Comparison of ENCODE assay signal across 8 cellular contexts in genomic region chr6:111105578-111105977, GRCh38. TPM values are rescaled to one million over a fixed set of nuclear protein-coding genes. Genes with fewer than 3 reads are reported as not detected.
A peak's percentile ranks its signal among the peaks of the same experiment; 100 is the strongest.
DNase-seq lines count a peak whose midpoint lies in the region; ATAC-seq and TF ChIP-seq lines count a peak whose summit lies in the region.

No MANE protein-coding gene starts in this region.

- no peaks in the 10 kb centered on the region for H3K27me3 ChIP-seq in hepatocyte
- H3K27me3 ChIP-seq in thyroid gland = no peaks in the 10 kb centered on the region
- no peaks in the 10 kb centered on the region for H3K27me3 ChIP-seq in effector memory CD4-positive, alpha-beta T cell (replicated peaks; ENCODE audit: control insufficient read depth, insufficient read depth, low read length, poor library complexity, severe bottlenecking)

- H2AFZ ChIP-seq in hepatocyte = no peak overlapping the region

- H3K9me3 ChIP-seq in hepatocyte (ENCODE audit: low read depth) (no peaks in the 10 kb centered on the region), thyroid gland (no peaks in the 10 kb centered on the region)
- no peaks in the 10 kb centered on the region for H3K9me3 ChIP-seq in effector memory CD4-positive, alpha-beta T cell (ENCODE audit: control insufficient read depth, low read length)

- H3K9me2 ChIP-seq in hepatocyte (replicated peaks; ENCODE audit: insufficient read depth) = no peaks in the 10 kb centered on the region

- H3K4me1 ChIP-seq in hepatocyte (ENCODE audit: insufficient read depth) = peaks cover 6% of the 10 kb centered on the region
- peaks cover 8 to 12% of the 10 kb centered on the region in 2 donors for H3K4me1 ChIP-seq in thyroid gland
- H3K4me1 ChIP-seq in effector memory CD4-positive, alpha-beta T cell (ENCODE audit: control insufficient read depth, insufficient read depth, low read length, poor library complexity, severe bottlenecking) = no peaks in the 10 kb centered on the region

- peaks cover 19% of the 10 kb centered on the region for H3K79me2 ChIP-seq in hepatocyte

- intact Hi-C loops in thyroid gland (cut with DNase I) = no loop called here

- ATAC-seq in GM21717 (IDR thresholded peaks at IDR 0.05; ENCODE audit: unreplicated experiment) = no peak

- H3K4me3 ChIP-seq in hepatocyte (no peak overlapping the region), thyroid gland (replicated peaks in 1 of 3) (no peak overlapping the region)
- no peak overlapping the region for H3K4me3 ChIP-seq in effector memory CD4-positive, alpha-beta T cell (ENCODE audit: insufficient read depth, low read depth, low read length, poor library complexity, severe bottlenecking)

- peak overlapping the region; percentile 12 for H3K4me2 ChIP-seq in hepatocyte

- peak; percentile 65 for DNase-seq in activated effector memory CD4-positive, alpha-beta T cell treated with anti-CD3 and anti-CD28 coated beads, Interleukin-2, amount 50 U/mL, for 16 hours
- no peak for DNase-seq in activated effector memory CD4-positive, alpha-beta T cell treated with Interleukin-2 at 50 U/mL for 16 hours
- peak; percentile 1 for DNase-seq in T1000 (lab: John Stamatoyannopoulos, UW)
- peak; percentile 86 for DNase-seq in hepatocyte (ENCODE audit: low spot score)
- peak; percentile 97 for DNase-seq in thyroid gland
- no peak for DNase-seq in effector memory CD4-positive, alpha-beta T cell
- DNase-seq in NCI-H1694 (lab: John Stamatoyannopoulos, UW) = no peak

- H4K20me1 ChIP-seq in hepatocyte (ENCODE audit: insufficient read depth, poor library complexity, severe bottlenecking) = no peaks in the 10 kb centered on the region

- TF ChIP-seq CTCF in hepatocyte (IDR thresholded peaks at IDR 0.05; ENCODE audit: poor library complexity) (no peak), thyroid gland (IDR thresholded peaks at IDR 0.05) (peak in 3 of 6 experiments; percentile 35 to 52 (median 42))

- TF ChIP-seq POLR2A in thyroid gland (IDR thresholded peaks at IDR 0.05) = no peak

- no peaks in the 10 kb centered on the region for H3K36me3 ChIP-seq in hepatocyte (replicated peaks; ENCODE audit: insufficient read depth, low read depth)
- no peaks in the 10 kb centered on the region for H3K36me3 ChIP-seq in thyroid gland
- no peaks in the 10 kb centered on the region for H3K36me3 ChIP-seq in effector memory CD4-positive, alpha-beta T cell (ENCODE audit: control insufficient read depth, insufficient read depth, low read length)

- 47% methylated on average over 5 of the region's 5 CpGs for WGBS in hepatocyte (ENCODE audit: low lambda C conversion rate, missing lambda C conversion rate)
- 16 to 30% methylated on average over 4 to 5 of the region's 5 CpGs for WGBS in thyroid gland, 2 donors

- H3K27ac ChIP-seq in hepatocyte = peak overlapping the region; percentile 11
- H3K27ac ChIP-seq in thyroid gland = peak overlapping the region in 2 of 3 donors; percentile 39 to 65
- no peak overlapping the region for H3K27ac ChIP-seq in effector memory CD4-positive, alpha-beta T cell (ENCODE audit: insufficient read depth, low read length, poor library complexity, severe bottlenecking)

RNA-seq across cellular contexts. Expression of gene SLC16A10, which starts 18.3 kb away (rescaled TPM):
- 34.1 and 42.2 TPM in 2 replicates for total RNA-seq in hepatocyte
- polyA plus RNA-seq in hepatocyte = 17.4 and 19.9 TPM in 2 replicates
- total RNA-seq in thyroid gland = 10 to 100 TPM; 18.7 to 35.8 (median 22.1) TPM

Comparison
In these comparisons a context has a peak if more than half of its experiments do, and no peak if none do; other contexts are left out.
1. DNase-seq: peak in activated effector memory CD4-positive, alpha-beta T cell treated with anti-CD3 and anti-CD28 coated beads, Interleukin-2, amount 50 U/mL, for 16 hours (single experiment), T1000 (single experiment), hepatocyte (single experiment) and thyroid gland (2 of 2); none in activated effector memory CD4-positive, alpha-beta T cell treated with Interleukin-2 at 50 U/mL for 16 hours (single experiment), effector memory CD4-positive, alpha-beta T cell (0 of 3) and NCI-H1694 (single experiment).